Comparison of ENCODE assay signal across 14 cellular contexts in genomic region chr11:119362741-119363080, GRCh38. TPM values are rescaled to one million over a fixed set of nuclear protein-coding genes. Genes with fewer than 3 reads are reported as not detected.
A peak's percentile ranks its signal among the peaks of the same experiment; 100 is the strongest.
DNase-seq lines count a peak whose midpoint lies in the region; ATAC-seq, FAIRE-seq and TF ChIP-seq lines count a peak whose summit lies in the region.
"Had no signal": no experiment of that assay in that cellular context is flagged by ENCODE, and none has a peak within 500 bp of the region (broad histone marks: within the 10 kb centered on the region; RNA-seq: fewer than 3 reads in every experiment).

No MANE protein-coding gene starts in this region.

- no peak for TF ChIP-seq POLR2A in A549 (IDR thresholded peaks at IDR 0.05; ENCODE audit: low read length)

- no peaks in the 10 kb centered on the region for H3K27me3 ChIP-seq in colonic mucosa

- TF ChIP-seq RAD21 in A549 (conservative IDR thresholded peaks at IDR 0.05 in 1 of 2, IDR thresholded peaks at IDR 0.05 in 1 of 2) = no peak

- H3K9me3 ChIP-seq in A549 = no peaks in the 10 kb centered on the region
- H3K9me3 ChIP-seq in colonic mucosa = no peaks in the 10 kb centered on the region
- H3K9me3 ChIP-seq: thoracic aorta had no signal

- 90% methylated on average over 5 of the region's 5 CpGs for WGBS in A549 (ENCODE audit: missing lambda C conversion rate)

- no peak overlapping the region for H3K4me3 ChIP-seq in A549
- peak overlapping the region; percentile 40 for H3K4me3 ChIP-seq in colonic mucosa

- no peak for TF ChIP-seq EP300 in A549 (IDR thresholded peaks at IDR 0.05)

- peak overlapping the region in 3 of 4 donors; percentile 4 to 65 (median 30) for H3K4me3 Mint-ChIP-seq in IgD-negative memory B cell
- peak overlapping the region; percentile 55 for H3K4me3 Mint-ChIP-seq in nephron progenitor cell

- H3K4me1 Mint-ChIP-seq in IgD-negative memory B cell (peaks cover 4 to 18% (median 5%) of the 10 kb centered on the region in 3 donors), nephron progenitor cell (peaks cover 68% of the 10 kb centered on the region)

- no peaks in the 10 kb centered on the region for H3K36me3 ChIP-seq in colonic mucosa
- H3K36me3 ChIP-seq: thoracic aorta had no signal

- POLR2A ChIA-PET in A549 (lab: Yijun Ruan, JAX) = no interaction called here

- H3K4me1 ChIP-seq in A549 (peaks cover 60% of the 10 kb centered on the region), colonic mucosa (peaks cover 12% of the 10 kb centered on the region)

- H3K27ac Mint-ChIP-seq in IgD-negative memory B cell = no peak overlapping the region
- no peak overlapping the region for H3K27ac Mint-ChIP-seq in nephron progenitor cell
- H3K27ac Mint-ChIP-seq: CD4-positive, CD25-positive, alpha-beta regulatory T cell had no signal

- H3K9me3 Mint-ChIP-seq in IgD-negative memory B cell = peaks cover 0 to 4% (median 0%) of the 10 kb centered on the region in 3 donors
- peaks cover 3% of the 10 kb centered on the region for H3K9me3 Mint-ChIP-seq in nephron progenitor cell
- H3K9me3 Mint-ChIP-seq: CD4-positive, CD25-positive, alpha-beta regulatory T cell had no signal

- H3K27me3 Mint-ChIP-seq in IgD-negative memory B cell = peaks cover 46% of the 10 kb centered on the region
- peaks cover 56% of the 10 kb centered on the region for H3K27me3 Mint-ChIP-seq in nephron progenitor cell (ENCODE audit: low read depth, poor library complexity)

- ATAC-seq in A549 (no peak), GM19455 (IDR thresholded peaks at IDR 0.05; ENCODE audit: unreplicated experiment) (no peak), GM18867 (IDR thresholded peaks at IDR 0.05; ENCODE audit: unreplicated experiment) (no peak), HG03342 (IDR thresholded peaks at IDR 0.05; ENCODE audit: unreplicated experiment) (no peak)

- intact Hi-C loops in colonic mucosa (cut with DNase I) = no loop called here

- peak overlapping the region in 1 of 2 experiments; percentile 71; a peak in 4 of 6 replicates for H3K27ac ChIP-seq in A549
- no peak overlapping the region for H3K27ac ChIP-seq in colonic mucosa
- H3K27ac ChIP-seq: thoracic aorta had no signal

- peak overlapping the region; percentile 12 to 19 for H3K9ac ChIP-seq in colonic mucosa (ENCODE audit: low read depth in 2 of 2, low read length in 2 of 2)

- CTCF ChIA-PET in A549 (lab: Yijun Ruan, JAX) = interaction anchor here (1.7 to 5.8 kb wide), 5 partner anchors 10 to 112 kb away, joined by 5 to 98 read pairs (median 22); partner anchors contain the start of gene USP2

- no peak for DNase-seq in A549 (ENCODE audit: low read depth in 1 of 2, low spot score in 1 of 2)
- no peak for DNase-seq in colonic mucosa
- no peak for DNase-seq in nephron progenitor cell
- no peak for DNase-seq in NCI-H1105 treated with DMSO at 0.1 percent for 48 hours (lab: John Stamatoyannopoulos, UW)
- DNase-seq: CD4-positive, CD25-positive, alpha-beta regulatory T cell; NCI-H1930 had no signal

- no peak for FAIRE-seq in A549 (lab: Jason Lieb, UNC)
- FAIRE-seq: endometrium, GM18507, keratinocyte had no signal

- TF ChIP-seq CTCF in A549 (IDR thresholded peaks at IDR 0.05) = no peak
- no peak for TF ChIP-seq CTCF in colonic mucosa (IDR thresholded peaks at IDR 0.05)
- no peak for TF ChIP-seq CTCF in nephron progenitor cell (IDR thresholded peaks at IDR 0.05)

- H3K36me3 Mint-ChIP-seq in IgD-negative memory B cell (no peaks in the 10 kb centered on the region), nephron progenitor cell (ENCODE audit: low read depth) (peaks cover 16% of the 10 kb centered on the region)
- H3K36me3 Mint-ChIP-seq: CD4-positive, CD25-positive, alpha-beta regulatory T cell had no signal

- peak overlapping the region; percentile 69; the same call in 2 of the 3 replicates for H3K4me2 ChIP-seq in A549

TF ChIP-seq in A549, 52 proteins besides CTCF, POLR2A, EP300 and RAD21:
- TF ChIP-seq BHLHE40 (IDR thresholded peaks at IDR 0.05; ENCODE audit: low read depth, low read length) = no peak

RNA-seq across cellular contexts. Expression of gene MFRP, which starts 16.2 kb away (rescaled TPM):
- not detected in 2 replicates for polyA plus RNA-seq in A549 (2011; rRNA removed)
- polyA plus RNA-seq in A549 (2012; cell fraction: cytosol; rRNA removed) = not detected in 2 replicates
- not detected in 2 replicates for polyA plus RNA-seq in A549 (2012; cell fraction: nucleus; rRNA removed)
- polyA plus RNA-seq in A549 (2017; fragmentation: RNase III; extraction: RNeasy Plus Mini Kit Qiagen cat#74134 plus additional on column Dnase treatment) = not detected in 3 replicates
- polyA minus RNA-seq in A549 (2011; rRNA and poly(A)+ RNA removed) = not detected in 2 replicates
- polyA plus RNA-seq in IgD-negative memory B cell = not detected
- total RNA-seq in colonic mucosa = not detected
- total RNA-seq: CD4-positive, CD25-positive, alpha-beta regulatory T cell had no signal
- polyA plus RNA-seq: CD4-positive, CD25-positive, alpha-beta regulatory T cell; keratinocyte had no signal

RNA-seq across cellular contexts. Expression of gene USP2, which starts 18.8 kb away (rescaled TPM):
- polyA plus RNA-seq in A549 (2011; rRNA removed) (0.30 and 0.37 TPM in 2 replicates), A549 (2017; fragmentation: RNase III; extraction: RNeasy Plus Mini Kit Qiagen cat#74134 plus additional on column Dnase treatment) (0.48 to 0.83 TPM (median 0.73 TPM) in 3 replicates), IgD-negative memory B cell (not detected)
- 0.22 and 0.36 TPM in 2 replicates for polyA plus RNA-seq in A549 (2012; cell fraction: cytosol; rRNA removed)
- 0.56 and 0.71 TPM in 2 replicates for polyA plus RNA-seq in A549 (2012; cell fraction: nucleus; rRNA removed)
- 0.50 and 1.4 TPM in 2 replicates for polyA minus RNA-seq in A549 (2011; rRNA and poly(A)+ RNA removed)
- total RNA-seq in colonic mucosa = 10 to 100 TPM in 1 of 2 donors, 1 to 10 TPM in 1; 7.9 to 11.6 TPM

RNA-seq across cellular contexts. Expression of gene C1QTNF5, which starts 22.0 kb away (rescaled TPM):
- polyA plus RNA-seq in A549 (2011; rRNA removed) (not detected in 2 replicates), A549 (2017; fragmentation: RNase III; extraction: RNeasy Plus Mini Kit Qiagen cat#74134 plus additional on column Dnase treatment) (not detected in 3 replicates), IgD-negative memory B cell (not detected)
- polyA plus RNA-seq in A549 (2012; cell fraction: cytosol; rRNA removed) = 0.03 TPM in 1 of 2 replicates, not detected in the other
- polyA plus RNA-seq in A549 (2012; cell fraction: nucleus; rRNA removed) = not detected in 2 replicates
- polyA minus RNA-seq in A549 (2011; rRNA and poly(A)+ RNA removed) = not detected in 2 replicates
- 1 to 10 TPM; 5.3 to 8.7 TPM for total RNA-seq in colonic mucosa
- total RNA-seq: CD4-positive, CD25-positive, alpha-beta regulatory T cell had no signal
- polyA plus RNA-seq: CD4-positive, CD25-positive, alpha-beta regulatory T cell; keratinocyte had no signal

RNA-seq across cellular contexts. Expression of gene RNF26, which starts 28.4 kb away (rescaled TPM):
- polyA plus RNA-seq in A549 (2011; rRNA removed) (23.5 and 28.4 TPM in 2 replicates), A549 (2017; fragmentation: RNase III; extraction: RNeasy Plus Mini Kit Qiagen cat#74134 plus additional on column Dnase treatment) (23.3 to 26.5 TPM (median 25.4 TPM) in 3 replicates), IgD-negative memory B cell (41.1 TPM)
- 36.1 and 47.3 TPM in 2 replicates for polyA plus RNA-seq in A549 (2012; cell fraction: cytosol; rRNA removed)
- 31.5 and 31.7 TPM in 2 replicates for polyA plus RNA-seq in A549 (2012; cell fraction: nucleus; rRNA removed)
- polyA minus RNA-seq in A549 (2011; rRNA and poly(A)+ RNA removed) = 54.7 and 63.3 TPM in 2 replicates
- total RNA-seq in colonic mucosa = 10 to 100 TPM; 22.9 to 46.6 TPM

RNA-seq across cellular contexts. Expression of gene MCAM, which starts 45.8 kb away (rescaled TPM):
- 5.4 and 5.5 TPM in 2 replicates for polyA plus RNA-seq in A549 (2011; rRNA removed)
- 7.6 and 10.0 TPM in 2 replicates for polyA plus RNA-seq in A549 (2012; cell fraction: cytosol; rRNA removed)
- 43.7 and 46.4 TPM in 2 replicates for polyA plus RNA-seq in A549 (2012; cell fraction: nucleus; rRNA removed)
- polyA plus RNA-seq in A549 (2017; fragmentation: RNase III; extraction: RNeasy Plus Mini Kit Qiagen cat#74134 plus additional on column Dnase treatment) = 14.9 to 18.1 TPM (median 15.9 TPM) in 3 replicates
- polyA minus RNA-seq in A549 (2011; rRNA and poly(A)+ RNA removed) = 3.1 and 5.7 TPM in 2 replicates
- polyA plus RNA-seq in IgD-negative memory B cell = 1.3 TPM
- 10 to 100 TPM in 1 of 2 donors, 1 to 10 TPM in 1; 5.4 to 36.9 TPM for total RNA-seq in colonic mucosa
